Comparison of ENCODE assay signal across 1 cellular context in the genomic region with DNA sequence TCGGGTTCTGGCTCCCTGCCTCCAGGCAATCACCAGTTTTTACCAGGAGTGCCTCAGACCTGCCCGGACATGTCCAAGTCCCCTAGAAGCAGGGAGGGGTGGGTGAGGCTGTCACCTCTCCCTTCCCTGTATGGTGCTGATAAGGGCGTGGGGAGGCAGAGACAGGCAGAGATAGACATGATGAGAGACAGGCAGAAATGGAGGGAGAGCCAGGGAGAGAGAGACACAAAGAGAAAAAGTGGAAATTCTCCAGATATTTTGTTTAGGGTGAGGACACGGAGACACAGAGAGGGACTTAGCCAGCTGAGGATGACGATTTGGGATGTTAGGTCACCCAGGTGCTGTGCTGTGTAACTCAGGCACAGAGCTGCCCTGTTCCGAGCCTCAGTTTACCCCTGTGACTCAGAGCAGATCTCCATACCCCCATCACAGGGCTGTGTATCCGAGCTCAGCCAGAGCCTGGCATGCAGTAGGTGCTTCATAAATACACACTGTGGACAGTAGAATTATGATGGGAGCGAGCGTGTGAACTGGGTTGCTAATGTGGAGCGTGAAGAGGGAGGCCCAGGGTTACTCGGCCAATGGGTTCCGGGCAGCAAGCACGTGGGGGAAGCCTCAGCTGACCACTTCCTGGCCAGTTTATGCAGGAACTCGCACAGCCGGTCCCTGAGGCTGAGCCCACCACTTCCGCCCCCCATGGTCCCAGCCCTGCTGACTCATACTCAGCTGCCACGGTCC.
A peak's percentile ranks its signal among the peaks of the same experiment; 100 is the strongest.
TF ChIP-seq lines count a peak whose summit lies in the region.

No MANE protein-coding gene starts in this region.

TF ChIP-seq in SK-N-SH treated with all-trans-retinoic acid at 6 μM for 48 hours, 23 proteins besides CTCF, POLR2A, EP300 and RAD21 (continued from another document):
- TF ChIP-seq, protein P1, sequence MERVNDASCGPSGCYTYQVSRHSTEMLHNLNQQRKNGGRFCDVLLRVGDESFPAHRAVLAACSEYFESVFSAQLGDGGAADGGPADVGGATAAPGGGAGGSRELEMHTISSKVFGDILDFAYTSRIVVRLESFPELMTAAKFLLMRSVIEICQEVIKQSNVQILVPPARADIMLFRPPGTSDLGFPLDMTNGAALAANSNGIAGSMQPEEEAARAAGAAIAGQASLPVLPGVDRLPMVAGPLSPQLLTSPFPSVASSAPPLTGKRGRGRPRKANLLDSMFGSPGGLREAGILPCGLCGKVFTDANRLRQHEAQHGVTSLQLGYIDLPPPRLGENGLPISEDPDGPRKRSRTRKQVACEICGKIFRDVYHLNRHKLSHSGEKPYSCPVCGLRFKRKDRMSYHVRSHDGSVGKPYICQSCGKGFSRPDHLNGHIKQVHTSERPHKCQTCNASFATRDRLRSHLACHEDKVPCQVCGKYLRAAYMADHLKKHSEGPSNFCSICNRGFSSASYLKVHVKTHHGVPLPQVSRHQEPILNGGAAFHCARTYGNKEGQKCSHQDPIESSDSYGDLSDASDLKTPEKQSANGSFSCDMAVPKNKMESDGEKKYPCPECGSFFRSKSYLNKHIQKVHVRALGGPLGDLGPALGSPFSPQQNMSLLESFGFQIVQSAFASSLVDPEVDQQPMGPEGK (CRISPR knock-in tag; IDR thresholded peaks at IDR 0.05; ENCODE audit: borderline replicate concordance), result peak; percentile 56; the same call in 1 of the 2 replicates
- TF ChIP-seq TOX (CRISPR knock-in tag; IDR thresholded peaks at IDR 0.05; ENCODE audit: borderline replicate concordance), result peak; percentile 76
- TF ChIP-seq, protein P2, sequence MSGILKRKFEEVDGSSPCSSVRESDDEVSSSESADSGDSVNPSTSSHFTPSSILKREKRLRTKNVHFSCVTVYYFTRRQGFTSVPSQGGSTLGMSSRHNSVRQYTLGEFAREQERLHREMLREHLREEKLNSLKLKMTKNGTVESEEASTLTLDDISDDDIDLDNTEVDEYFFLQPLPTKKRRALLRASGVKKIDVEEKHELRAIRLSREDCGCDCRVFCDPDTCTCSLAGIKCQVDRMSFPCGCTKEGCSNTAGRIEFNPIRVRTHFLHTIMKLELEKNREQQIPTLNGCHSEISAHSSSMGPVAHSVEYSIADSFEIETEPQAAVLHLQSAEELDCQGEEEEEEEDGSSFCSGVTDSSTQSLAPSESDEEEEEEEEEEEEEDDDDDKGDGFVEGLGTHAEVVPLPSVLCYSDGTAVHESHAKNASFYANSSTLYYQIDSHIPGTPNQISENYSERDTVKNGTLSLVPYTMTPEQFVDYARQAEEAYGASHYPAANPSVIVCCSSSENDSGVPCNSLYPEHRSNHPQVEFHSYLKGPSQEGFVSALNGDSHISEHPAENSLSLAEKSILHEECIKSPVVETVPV (CRISPR knock-in tag; IDR thresholded peaks at IDR 0.05), result no peak
